Comparison of ENCODE assay signal across 8 cellular contexts in genomic region chr2:68251187-68251854, GRCh38. TPM values are rescaled to one million over a fixed set of nuclear protein-coding genes. Genes with fewer than 3 reads are reported as not detected.
DNase-seq lines count a peak whose midpoint lies in the region; ATAC-seq and TF ChIP-seq lines count a peak whose summit lies in the region.

No MANE protein-coding gene starts in this region.

- intact Hi-C loops in activated CD4-positive, alpha-beta T cell treated with anti-CD3 and anti-CD28 coated beads for 36 hours (cut with DNase I, micrococcal nuclease): loop anchor here (1.0 to 10.0 kb wide), 10 partner anchors 15 to 1996 kb away; partner anchors contain the start of genes APLF (in 1 of the 2), C1D (in 1 of the 2), ETAA1 (in 1 of the 2) and FBXO48 (in 1 of the 2)

- no peaks in the 10 kb centered on the region for H3K9me3 Mint-ChIP-seq in activated CD4-positive, alpha-beta T cell treated with anti-CD3 and anti-CD28 coated beads for 36 hours (ENCODE audit: low read depth)

- DNase-seq in AG20443 (ENCODE audit: low spot score): peak; percentile 78
- DNase-seq in NCI-H446 treated with DMSO at 0.1 percent for 48 hours (lab: John Stamatoyannopoulos, UW): peak; percentile 65
- peak; percentile 87 for DNase-seq in activated CD4-positive, alpha-beta T cell treated with anti-CD3 and anti-CD28 coated beads for 36 hours
- peak; percentile 87 for DNase-seq in choroid plexus epithelial cell (ENCODE audit: low read depth)
- DNase-seq in stimulated activated CD4-positive, alpha-beta T cell treated with anti-CD3 and anti-CD28 coated beads, Interleukin-2, amount 100 ng/mL, for 4 hours (ENCODE audit: low read depth): peak; percentile 68

- no peaks in the 10 kb centered on the region for H3K27me3 Mint-ChIP-seq in activated CD4-positive, alpha-beta T cell treated with anti-CD3 and anti-CD28 coated beads for 36 hours

- peaks cover 24% of the 10 kb centered on the region for H3K36me3 Mint-ChIP-seq in activated CD4-positive, alpha-beta T cell treated with anti-CD3 and anti-CD28 coated beads for 36 hours (ENCODE audit: low read depth)

- H3K27me3 ChIP-seq in layer of hippocampus (ENCODE audit: control insufficient read depth, insufficient read depth, low read length): no peaks in the 10 kb centered on the region

- POLR2A ChIA-PET in activated CD4-positive, alpha-beta T cell treated with anti-CD3 and anti-CD28 coated beads for 36 hours (lab: Charles Lee): no interaction called here

- peak overlapping the region; percentile 98 for H3K27ac ChIP-seq in layer of hippocampus (ENCODE audit: low read depth, low read length)

- H3K4me3 ChIP-seq in choroid plexus epithelial cell (ENCODE audit: low read depth, low read length): peak overlapping the region; percentile 93

- H3K4me1 Mint-ChIP-seq in activated CD4-positive, alpha-beta T cell treated with anti-CD3 and anti-CD28 coated beads for 36 hours: peaks cover 35% of the 10 kb centered on the region

- peak overlapping the region; percentile 97 for H3K27ac Mint-ChIP-seq in activated CD4-positive, alpha-beta T cell treated with anti-CD3 and anti-CD28 coated beads for 36 hours

- TF ChIP-seq CTCF in choroid plexus epithelial cell (conservative IDR thresholded peaks at IDR 0.05; ENCODE audit: low read depth, low read length): peak; percentile 82

- ATAC-seq in GM19043 (IDR thresholded peaks at IDR 0.05; ENCODE audit: low read depth, unreplicated experiment) (peak; percentile 47), HG03378 (IDR thresholded peaks at IDR 0.05; ENCODE audit: unreplicated experiment) (peak; percentile 66)
- peak; percentile 71 for ATAC-seq in activated CD4-positive, alpha-beta T cell treated with anti-CD3 and anti-CD28 coated beads for 36 hours

- CTCF ChIA-PET in activated CD4-positive, alpha-beta T cell treated with anti-CD3 and anti-CD28 coated beads for 36 hours (lab: Charles Lee): interaction anchor here (0.6 to 2.2 kb wide), 10 partner anchors 28 to 460 kb away, joined by 3 to 6 read pairs (median 4); no protein-coding TSS in a partner anchor

- H3K4me3 Mint-ChIP-seq in activated CD4-positive, alpha-beta T cell treated with anti-CD3 and anti-CD28 coated beads for 36 hours: peak overlapping the region; percentile 98

RNA-seq across cellular contexts. Expression of gene PPP3R1, which starts 1.0 kb away (rescaled TPM):
- total RNA-seq in activated CD4-positive, alpha-beta T cell treated with anti-CD3 and anti-CD28 coated beads for 36 hours: 10 to 100 TPM; 75.1 to 82.4 TPM

Comparison
In these comparisons a context has a peak if more than half of its experiments do, and no peak if none do; other contexts are left out.
1. Peak in every context shown above with its lines: DNase-seq, ATAC-seq, H3K4me3 ChIP-seq and H3K27ac ChIP-seq.